ENCODE assay signal across 19 cellular contexts in the genomic region with DNA sequence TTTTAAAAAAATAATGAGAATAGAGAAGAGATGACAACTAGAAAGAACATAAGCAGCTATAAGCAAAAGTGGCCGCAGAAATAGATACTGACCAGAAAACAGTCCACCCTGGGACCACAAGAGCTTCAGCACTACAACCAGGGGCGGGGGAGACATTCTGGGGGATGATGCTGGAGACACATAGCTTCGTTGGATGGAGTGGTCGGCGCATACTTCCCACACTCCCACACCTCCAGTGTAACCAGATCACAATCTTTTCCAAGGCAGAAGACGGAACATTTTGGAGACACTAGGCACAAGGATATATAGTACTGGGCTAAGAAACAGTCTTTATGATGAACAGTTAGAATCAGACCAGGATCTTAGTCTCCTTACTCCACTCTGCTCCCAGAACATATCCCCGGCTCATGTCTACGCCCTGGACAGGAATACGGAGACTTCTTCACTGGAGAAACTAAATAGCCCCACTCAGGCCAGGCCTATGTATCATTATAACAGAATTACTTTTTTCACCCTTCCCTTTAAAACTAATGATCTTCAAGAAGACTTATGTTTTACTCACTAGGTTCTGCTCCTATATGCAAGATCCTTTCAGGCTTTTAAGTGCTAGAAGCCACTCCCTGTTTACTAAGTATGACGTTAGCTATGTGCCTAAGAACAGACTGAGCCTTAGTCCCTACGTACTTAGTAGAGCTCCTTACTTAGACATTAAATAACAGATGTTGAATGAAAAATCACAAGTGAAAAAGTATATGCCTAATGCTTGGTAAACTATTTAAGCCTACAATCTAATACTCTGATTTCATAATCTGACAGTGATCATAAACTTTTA.
A peak's percentile ranks its signal among the peaks of the same experiment; 100 is the strongest.
DNase-seq lines count a peak whose midpoint lies in the region; ATAC-seq and TF ChIP-seq lines count a peak whose summit lies in the region.
"Had no signal": no experiment of that assay in that cellular context is flagged by ENCODE, and none has a peak within 500 bp of the region (broad histone marks: within the 10 kb centered on the region; RNA-seq: fewer than 3 reads in every experiment).

No MANE protein-coding gene starts in this region.

- no peak for DNase-seq in GM23338 (ENCODE audit: low spot score)
- peak; percentile 30 for DNase-seq in RWPE1 (ENCODE audit: low spot score)
- peak; percentile 43 for DNase-seq in fibroblast of the aortic adventitia (ENCODE audit: low read depth)
- DNase-seq in retinal pigment epithelial cell (ENCODE audit: low read depth) = peak; percentile 79
- no peak for DNase-seq in OCI-LY7 (ENCODE audit: low spot score)
- DNase-seq in MG63 = no peak
- no peak for DNase-seq in effector memory CD4-positive, alpha-beta T cell
- DNase-seq: activated CD4-positive, alpha-beta T cell treated with anti-CD3 and anti-CD28 coated beads, Interleukin-2, amount 10 ng/mL, durations not matched to agents 7 days and 5 days; activated naive CD4-positive, alpha-beta T cell treated with anti-CD3 and anti-CD28 coated beads, Interleukin-2, amount 50 U/mL, for 16 hours; effector CD8-positive, alpha-beta T cell; NCI-H2081; NCI-H526 treated with DMSO at 0.1 percent for 48 hours; sigmoid colon; stimulated activated CD4-positive, alpha-beta T cell treated with anti-CD3 and anti-CD28 coated beads, Interleukin-4, amount 100 ng/mL, for 4 hours had no signal

- H3K4me3 ChIP-seq in GM23338 (no peak overlapping the region), fibroblast of the aortic adventitia (ENCODE audit: low read depth, low read length) (no peak overlapping the region), retinal pigment epithelial cell (ENCODE audit: low read length) (no peak overlapping the region), OCI-LY7 (ENCODE audit: low read depth, low read length, poor library complexity, severe bottlenecking) (no peak overlapping the region), MG63 (no peak overlapping the region)
- H3K4me3 ChIP-seq in effector memory CD4-positive, alpha-beta T cell (ENCODE audit: insufficient read depth, low read depth, low read length, poor library complexity, severe bottlenecking) = no peak overlapping the region
- H3K4me3 ChIP-seq: cardiac muscle cell, HAP-1, sigmoid colon, thoracic aorta had no signal

- H3K27me3 ChIP-seq in GM23338 (ENCODE audit: insufficient read depth) (no peaks in the 10 kb centered on the region), MG63 (no peaks in the 10 kb centered on the region)
- H3K27me3 ChIP-seq in effector memory CD4-positive, alpha-beta T cell (replicated peaks; ENCODE audit: control insufficient read depth, insufficient read depth, low read length, poor library complexity, severe bottlenecking) = no peaks in the 10 kb centered on the region
- H3K27me3 ChIP-seq: cardiac muscle cell, neutrophil, sigmoid colon had no signal

- H3K4me2 ChIP-seq in GM23338 (no peak overlapping the region), OCI-LY7 (ENCODE audit: low read length) (no peak overlapping the region)

- TF ChIP-seq CTCF in GM23338 (conservative IDR thresholded peaks at IDR 0.05; ENCODE audit: low read depth in 2 of 2) (no peak), RWPE1 (conservative IDR thresholded peaks at IDR 0.05; ENCODE audit: low read depth) (no peak), fibroblast of the aortic adventitia (IDR thresholded peaks at IDR 0.05; ENCODE audit: insufficient read depth, low read length) (no peak), retinal pigment epithelial cell (conservative IDR thresholded peaks at IDR 0.05; ENCODE audit: low read depth, low read length) (no peak), OCI-LY7 (conservative IDR thresholded peaks at IDR 0.05; ENCODE audit: low read length) (no peak)

- ATAC-seq in GM23338 (peak; percentile 28; the same call in 2 of the 3 replicates), HG02678 (IDR thresholded peaks at IDR 0.05; ENCODE audit: unreplicated experiment) (no peak)

- H2AFZ ChIP-seq in GM23338 (no peak overlapping the region), OCI-LY7 (ENCODE audit: low read length) (no peak overlapping the region)

- no TSS peak for BruUV-seq in OCI-LY7 (replicated peaks; lab: Mats Ljungman, UMichigan)

- no peaks in the 10 kb centered on the region for H3F3A ChIP-seq in GM23338 (replicated peaks; ENCODE audit: low read depth)

- H3K4me1 ChIP-seq in GM23338 (ENCODE audit: insufficient read depth) (peaks cover 19% of the 10 kb centered on the region; the same call in 1 of the 2 replicates), OCI-LY7 (ENCODE audit: insufficient read depth, low read length, poor library complexity, severe bottlenecking) (no peaks in the 10 kb centered on the region)
- no peaks in the 10 kb centered on the region for H3K4me1 ChIP-seq in effector memory CD4-positive, alpha-beta T cell (ENCODE audit: control insufficient read depth, insufficient read depth, low read length, poor library complexity, severe bottlenecking)
- H3K4me1 ChIP-seq: HAP-1 had no signal

- intact Hi-C loops in OCI-LY7 (cut with micrococcal nuclease; ENCODE audit: unreplicated experiment) = no loop called here

- H3K27me3 Mint-ChIP-seq in GM23338 (ENCODE audit: insufficient read depth, low read depth, poor library complexity) = no peaks in the 10 kb centered on the region
- H3K27me3 Mint-ChIP-seq: activated CD4-positive, alpha-beta T cell treated with anti-CD3 and anti-CD28 coated beads, Interleukin-2, amount 10 ng/mL, durations not matched to agents 7 days and 5 days had no signal

- no peaks in the 10 kb centered on the region for H3K36me3 Mint-ChIP-seq in GM23338 (ENCODE audit: low read depth)

- H3K9me3 Mint-ChIP-seq in GM23338 = no peaks in the 10 kb centered on the region

- H3K27ac ChIP-seq in GM23338 (ENCODE audit: low read depth) (no peak overlapping the region), RWPE1 (peak overlapping the region; percentile 84), OCI-LY7 (ENCODE audit: low read depth, low read length, poor library complexity, severe bottlenecking) (no peak overlapping the region)
- H3K27ac ChIP-seq in effector memory CD4-positive, alpha-beta T cell (ENCODE audit: insufficient read depth, low read length, poor library complexity, severe bottlenecking) = no peak overlapping the region
- H3K27ac ChIP-seq: cardiac muscle cell, neutrophil, sigmoid colon, thoracic aorta had no signal

- H4K20me1 ChIP-seq in GM23338 (replicated peaks; ENCODE audit: insufficient read depth) (peaks cover 10% of the 10 kb centered on the region), OCI-LY7 (ENCODE audit: insufficient read depth, low read length) (peaks cover 14% of the 10 kb centered on the region; the same call in 1 of the 2 replicates)

- H3K79me2 ChIP-seq in GM23338 (replicated peaks; ENCODE audit: insufficient read depth) (peaks cover 95% of the 10 kb centered on the region), OCI-LY7 (ENCODE audit: insufficient read depth, low read depth, low read length) (no peaks in the 10 kb centered on the region)

- H3K36me3 ChIP-seq in GM23338 (ENCODE audit: insufficient read depth) = no peaks in the 10 kb centered on the region
- no peaks in the 10 kb centered on the region for H3K36me3 ChIP-seq in OCI-LY7 (ENCODE audit: insufficient read depth, low read length)
- H3K36me3 ChIP-seq in MG63 = no peaks in the 10 kb centered on the region; the same call in 1 of the 2 replicates
- no peaks in the 10 kb centered on the region for H3K36me3 ChIP-seq in effector memory CD4-positive, alpha-beta T cell (ENCODE audit: control insufficient read depth, insufficient read depth, low read length)
- H3K36me3 ChIP-seq: cardiac muscle cell, HAP-1, neutrophil, sigmoid colon, thoracic aorta had no signal

- H3K9me3 ChIP-seq in OCI-LY7 (ENCODE audit: low read length) (no peaks in the 10 kb centered on the region), MG63 (no peaks in the 10 kb centered on the region)
- no peaks in the 10 kb centered on the region for H3K9me3 ChIP-seq in effector memory CD4-positive, alpha-beta T cell (ENCODE audit: control insufficient read depth, low read length)
- H3K9me3 ChIP-seq: HAP-1, neutrophil, sigmoid colon, thoracic aorta had no signal

- peaks cover 22% of the 10 kb centered on the region for H3K4me1 Mint-ChIP-seq in GM23338

- CTCF ChIA-PET in RWPE1 (lab: Yijun Ruan, JAX) = no interaction called here
- CTCF ChIA-PET in OCI-LY7 (lab: Charles Lee; ENCODE audit: unreplicated experiment) = interaction anchor here (0.6 to 0.7 kb wide), 2 partner anchors 11 to 1247 kb away, joined by 3 read pairs; no protein-coding TSS in a partner anchor

- no peak overlapping the region for H3K27ac Mint-ChIP-seq in GM23338
- H3K27ac Mint-ChIP-seq: activated CD4-positive, alpha-beta T cell treated with anti-CD3 and anti-CD28 coated beads, Interleukin-2, amount 10 ng/mL, durations not matched to agents 7 days and 5 days had no signal

- POLR2A ChIA-PET in RWPE1 (lab: Yijun Ruan, JAX; ENCODE audit: low non-redundant PET) (no interaction called here), OCI-LY7 (lab: Charles Lee) (interaction anchor here (0.7 kb wide), 1 partner anchor 605 kb away, joined by 3 read pairs; no protein-coding TSS in a partner anchor)

- H3K9me2 ChIP-seq in GM23338 (ENCODE audit: insufficient read depth) (no peaks in the 10 kb centered on the region), OCI-LY7 (ENCODE audit: insufficient read depth, low read length) (no peaks in the 10 kb centered on the region)

- H3K4me3 Mint-ChIP-seq in GM23338 = no peak overlapping the region
- H3K4me3 Mint-ChIP-seq: activated CD4-positive, alpha-beta T cell treated with anti-CD3 and anti-CD28 coated beads, Interleukin-2, amount 10 ng/mL, durations not matched to agents 7 days and 5 days had no signal

TF ChIP-seq in GM23338, 12 proteins besides CTCF, POLR2A, EP300 and RAD21 (continues in another document):
- no peak for TF ChIP-seq ZNF331 (CRISPR knock-in tag; IDR thresholded peaks at IDR 0.05; ENCODE audit: low read depth)

Comparison
In these comparisons a context has a peak if more than half of its experiments do, and no peak if none do; other contexts are left out.
1. DNase-seq: peak in RWPE1 (single experiment), fibroblast of the aortic adventitia (single experiment) and retinal pigment epithelial cell (single experiment); none in GM23338 (single experiment), OCI-LY7 (single experiment), MG63 (single experiment) and effector memory CD4-positive, alpha-beta T cell (0 of 3).